ENCODE assay signal across 21 cellular contexts in genomic region chr2:37228788-37229187, GRCh38. TPM values are rescaled to one million over a fixed set of nuclear protein-coding genes. Genes with fewer than 3 reads are reported as not detected.
A peak's percentile ranks its signal among the peaks of the same experiment; 100 is the strongest.
DNase-seq lines count a peak whose midpoint lies in the region; ATAC-seq and TF ChIP-seq lines count a peak whose summit lies in the region.
"Had no signal": no experiment of that assay in that cellular context is flagged by ENCODE, and none has a peak within 500 bp of the region (broad histone marks: within the 10 kb centered on the region; RNA-seq: fewer than 3 reads in every experiment).

No MANE protein-coding gene starts in this region.

- no peak overlapping the region for H3K27ac ChIP-seq in DND-41 (ENCODE audit: low read length)
- no peak overlapping the region for H3K27ac ChIP-seq in HUES48 (ENCODE audit: low read depth, low read length)
- no peak overlapping the region for H3K27ac ChIP-seq in OCI-LY7 (ENCODE audit: low read depth, low read length, poor library complexity, severe bottlenecking)
- H3K27ac ChIP-seq in iPS-18a (ENCODE audit: low read length), result no peak overlapping the region
- H3K27ac ChIP-seq: C4-2B, SJSA1 had no signal

- CTCF ChIA-PET in OCI-LY7 (lab: Charles Lee; ENCODE audit: unreplicated experiment), result no interaction called here

- H3K9me2 ChIP-seq in OCI-LY7 (ENCODE audit: insufficient read depth, low read length), result no peaks in the 10 kb centered on the region

- peaks cover 56% of the 10 kb centered on the region for H3K4me1 ChIP-seq in DND-41 (ENCODE audit: insufficient read depth, low read length)
- peaks cover 61% of the 10 kb centered on the region for H3K4me1 ChIP-seq in HUES48 (ENCODE audit: control insufficient read depth, insufficient read depth, low read length)
- peaks cover 53% of the 10 kb centered on the region for H3K4me1 ChIP-seq in OCI-LY7 (ENCODE audit: insufficient read depth, low read length, poor library complexity, severe bottlenecking)
- H3K4me1 ChIP-seq in iPS-18a (ENCODE audit: control insufficient read depth, low read depth, low read length), result peaks cover 44% of the 10 kb centered on the region

- H3K4me3 ChIP-seq in DND-41 (ENCODE audit: low read depth in 1 of 2, low read length in 2 of 2) (no peak overlapping the region), HUES48 (ENCODE audit: low read depth, low read length) (peak overlapping the region; percentile 94; the same call in 1 of the 2 replicates), OCI-LY7 (ENCODE audit: low read depth, low read length, poor library complexity, severe bottlenecking) (no peak overlapping the region), iPS-18a (ENCODE audit: low read length) (peak overlapping the region; percentile 93)
- H3K4me3 ChIP-seq: SJSA1 had no signal

- no peak for TF ChIP-seq CTCF in DND-41 (IDR thresholded peaks at IDR 0.05; ENCODE audit: borderline replicate concordance, extremely low read depth, low read length, poor library complexity, severe bottlenecking)
- no peak for TF ChIP-seq CTCF in OCI-LY7 (conservative IDR thresholded peaks at IDR 0.05; ENCODE audit: low read length)

- DNase-seq in DND-41 (no peak), OCI-LY7 (ENCODE audit: low spot score) (no peak), hepatic stellate cell (ENCODE audit: low spot score) (no peak), DMS 273 treated with DMSO at 0.1 percent for 48 hours (lab: John Stamatoyannopoulos, UW) (no peak), GOT3 (lab: John Stamatoyannopoulos, UW) (no peak)
- DNase-seq: ACHN, GDM1, H7, KBM-7, NCI-H1092, NCI-H1436 treated with DMSO at 0.1 percent for 48 hours, NCI-H2029 treated with DMSO at 0.1 percent for 48 hours, NCI-H2171, NCI-H526, T-helper 17 cell had no signal

- H4K20me1 ChIP-seq in DND-41 (ENCODE audit: insufficient read depth, low read length), result peaks cover 29% of the 10 kb centered on the region; the same call in 1 of the 2 replicates
- peaks cover 42% of the 10 kb centered on the region for H4K20me1 ChIP-seq in OCI-LY7 (ENCODE audit: insufficient read depth, low read length)

- POLR2A ChIA-PET in OCI-LY7 (lab: Charles Lee), result interaction anchor here (1.0 kb wide), 1 partner anchor 28 kb away, joined by 3 read pairs; no protein-coding TSS in a partner anchor

- intact Hi-C loops in OCI-LY7 (cut with micrococcal nuclease; ENCODE audit: unreplicated experiment), result no loop called here

- H2AFZ ChIP-seq in DND-41 (ENCODE audit: low read depth, low read length) (no peak overlapping the region), OCI-LY7 (ENCODE audit: low read length) (no peak overlapping the region)

- H3K27me3 ChIP-seq in DND-41 (ENCODE audit: insufficient read depth, low read length, poor library complexity) (no peaks in the 10 kb centered on the region), HUES48 (ENCODE audit: control insufficient read depth, insufficient read depth, low read length) (no peaks in the 10 kb centered on the region), iPS-18a (ENCODE audit: control insufficient read depth, insufficient read depth, low read length) (no peaks in the 10 kb centered on the region)
- H3K27me3 ChIP-seq: SJSA1 had no signal

- no TSS peak for BruUV-seq in OCI-LY7 (replicated peaks; lab: Mats Ljungman, UMichigan)

- H3K79me2 ChIP-seq in DND-41 (ENCODE audit: insufficient read depth, low read length), result peaks cover 91% of the 10 kb centered on the region
- peaks cover 90% of the 10 kb centered on the region for H3K79me2 ChIP-seq in OCI-LY7 (ENCODE audit: insufficient read depth, low read depth, low read length)

- peak overlapping the region; percentile 96; the same call in 1 of the 2 replicates for H3K4me2 ChIP-seq in DND-41 (ENCODE audit: insufficient read depth, low read length)
- peak overlapping the region; percentile 99; the same call in 1 of the 2 replicates for H3K4me2 ChIP-seq in OCI-LY7 (ENCODE audit: low read length)

- ATAC-seq in DND-41 (ENCODE audit: insufficient read depth, low read depth), result no peak
- ATAC-seq: Panc1, T-helper 17 cell had no signal

- H3K9me3 ChIP-seq in DND-41 (ENCODE audit: insufficient read depth, low read length, severe bottlenecking) (no peaks in the 10 kb centered on the region), HUES48 (ENCODE audit: control insufficient read depth, insufficient read depth, low read length) (no peaks in the 10 kb centered on the region), OCI-LY7 (ENCODE audit: low read length) (no peaks in the 10 kb centered on the region), iPS-18a (ENCODE audit: control insufficient read depth, low read depth, low read length) (no peaks in the 10 kb centered on the region)
- H3K9me3 ChIP-seq: SJSA1 had no signal

- H3K9ac ChIP-seq in DND-41 (ENCODE audit: low read depth, low read length) (no peak overlapping the region), HUES48 (ENCODE audit: low read depth, low read length) (no peak overlapping the region), iPS-18a (ENCODE audit: low read length) (peak overlapping the region; percentile 37)

- H3K36me3 ChIP-seq in DND-41 (ENCODE audit: insufficient read depth, low read length) (peaks cover 33% of the 10 kb centered on the region), HUES48 (ENCODE audit: control insufficient read depth, insufficient read depth, low read length) (peaks cover 55% of the 10 kb centered on the region), OCI-LY7 (ENCODE audit: insufficient read depth, low read length) (peaks cover 43% of the 10 kb centered on the region), iPS-18a (ENCODE audit: control insufficient read depth, low read depth, low read length) (peaks cover 39% of the 10 kb centered on the region)

RNA-seq across cellular contexts. Expression of gene CEBPZ, which starts 2.6 kb away (rescaled TPM):
- total RNA-seq in OCI-LY7 (2014; rRNA removed; shearing (Covaris generic)), result 34.9 and 50.2 TPM in 2 replicates
- 55.1 and 57.2 TPM in 2 replicates for total RNA-seq in OCI-LY7 (2022)

RNA-seq across cellular contexts. Expression of gene NDUFAF7, which starts 2.7 kb away (rescaled TPM):
- total RNA-seq in OCI-LY7 (2014; rRNA removed; shearing (Covaris generic)), result 17.3 and 23.3 TPM in 2 replicates
- 26.0 and 27.3 TPM in 2 replicates for total RNA-seq in OCI-LY7 (2022)

RNA-seq across cellular contexts. Expression of gene CEBPZOS, which starts 32.5 kb away (rescaled TPM):
- 19.2 and 31.1 TPM in 2 replicates for total RNA-seq in OCI-LY7 (2014; rRNA removed; shearing (Covaris generic))
- total RNA-seq in OCI-LY7 (2022), result 73.6 and 90.9 TPM in 2 replicates

RNA-seq across cellular contexts. Expression of gene SULT6B1, which starts 40.3 kb away (rescaled TPM):
- total RNA-seq in OCI-LY7 (2014; rRNA removed; shearing (Covaris generic)), result not detected in 2 replicates
- not detected in 2 replicates for total RNA-seq in OCI-LY7 (2022)
- total RNA-seq: Daoy, H7, T-helper 17 cell had no signal

Comparison
In these comparisons a context has a peak if more than half of its experiments do, and no peak if none do; other contexts are left out.
1. H3K4me3 ChIP-seq: peak in HUES48 (single experiment) and iPS-18a (single experiment); none in DND-41 (0 of 2) and OCI-LY7 (single experiment).